ENCODE assay signal across 8 cellular contexts in genomic region chr14:64293976-64294671, GRCh38. TPM values are rescaled to one million over a fixed set of nuclear protein-coding genes. Genes with fewer than 3 reads are reported as not detected.
DNase-seq lines count a peak whose midpoint lies in the region; ATAC-seq and TF ChIP-seq lines count a peak whose summit lies in the region.

Gene ESR2, minus strand, starts transcription at chr14:64294371. Its CDS starts 11,386 bp downstream, at chr14:64282985.

- no peaks in the 10 kb centered on the region for H3K36me3 ChIP-seq in SJCRH30
- no peaks in the 10 kb centered on the region for H3K36me3 ChIP-seq in kidney epithelial cell (ENCODE audit: control insufficient read depth, insufficient read depth, low read length)

- H3K27me3 ChIP-seq in SJCRH30 (no peaks in the 10 kb centered on the region), kidney epithelial cell (ENCODE audit: control insufficient read depth, insufficient read depth, low read length) (peaks cover 7% of the 10 kb centered on the region)

- ATAC-seq in GM18868 (IDR thresholded peaks at IDR 0.05; ENCODE audit: unreplicated experiment) = peak; percentile 36
- peak; percentile 34 for ATAC-seq in HG03039 (IDR thresholded peaks at IDR 0.05; ENCODE audit: unreplicated experiment)
- ATAC-seq in HG03565 (IDR thresholded peaks at IDR 0.05; ENCODE audit: unreplicated experiment) = no peak

- H3K9me3 ChIP-seq in SJCRH30 (replicated peaks) = no peaks in the 10 kb centered on the region

- peak; percentile 48 for TF ChIP-seq CTCF in AG09319 (IDR thresholded peaks at IDR 0.05; ENCODE audit: low read depth, low read length)
- peak; percentile 30 for TF ChIP-seq CTCF in kidney epithelial cell (IDR thresholded peaks at IDR 0.05; ENCODE audit: insufficient read depth, low read length, poor library complexity, severe bottlenecking)

- H3K4me3 ChIP-seq in SJCRH30 = peak within 1 kb of the TSS; percentile 61
- H3K4me3 ChIP-seq in kidney epithelial cell (ENCODE audit: low read depth, low read length) = peak within 1 kb of the TSS; percentile 30

- peak within 1 kb of the TSS; percentile 36 for H3K27ac ChIP-seq in SJCRH30

- H3K4me1 ChIP-seq in SJCRH30 = peaks cover 14% of the 10 kb centered on the region

- no peak for DNase-seq in AG09319 (ENCODE audit: extremely low read depth, low read depth)
- peak; percentile 82 to 84 for DNase-seq in SJCRH30
- DNase-seq in brain pericyte (ENCODE audit: low read depth, low spot score) = peak; percentile 18
- no peak for DNase-seq in kidney epithelial cell (ENCODE audit: low read depth)
- peak; percentile 7 to 10 for DNase-seq in stimulated activated CD8-positive, alpha-beta memory T cell treated with anti-CD3 and anti-CD28 coated beads, Interleukin-2, amount 100 ng/mL, for 48 hours (ENCODE audit: low read depth in 2 of 2)

RNA-seq across cellular contexts. Expression of gene ESR2, which starts in this region (rescaled TPM):
- total RNA-seq in SJCRH30 (2014; rRNA removed; shearing (Covaris generic)) = 11.8 and 12.1 TPM in 2 replicates
- total RNA-seq in kidney epithelial cell = 0.14 and 0.17 TPM in 2 replicates

Comparison
In these comparisons a context has a peak if more than half of its experiments do, and no peak if none do; other contexts are left out.
1. RNA of gene ESR2 (total RNA-seq): 11.8 to 12.1 TPM in SJCRH30; 0.14 to 0.17 TPM in kidney epithelial cell; every median in the first group is over 10 times any median in the second.
2. DNase-seq: peak in SJCRH30 (2 of 2), brain pericyte (single experiment) and stimulated activated CD8-positive, alpha-beta memory T cell treated with anti-CD3 and anti-CD28 coated beads, Interleukin-2, amount 100 ng/mL, for 48 hours (2 of 2); none in AG09319 (single experiment) and kidney epithelial cell (single experiment).